ENCODE assay signal across 15 cellular contexts in genomic region chr5:84260939-84261338, GRCh38.
"Had no signal": no experiment of that assay in that cellular context is flagged by ENCODE, and none has a peak within 500 bp of the region (broad histone marks: within the 10 kb centered on the region; RNA-seq: fewer than 3 reads in every experiment).

No MANE protein-coding gene starts in this region.

- ATAC-seq: psoas muscle; right lobe of liver; stimulated activated memory B cell treated with anti-CD40 and anti-IgM and Interleukin-4, amounts not matched to agents 10 μg/mL and 1 μg/mL and 100 μg/mL, for 72 hours had no signal

- DNase-seq: activated CD4-positive, alpha-beta T cell treated with anti-CD3 and anti-CD28 coated beads, Interleukin-2, amount 10 ng/mL, durations not matched to agents 7 days and 5 days; activated CD4-positive, CD25-positive, alpha-beta regulatory T cell; activated CD8-positive, alpha-beta memory T cell treated with anti-CD3 and anti-CD28 coated beads for 24 hours; amniotic stem cell; cerebellar nuclear complex; dermis blood vessel endothelial cell; endodermal cell; nephron progenitor cell; psoas muscle; right lobe of liver; spleen; stimulated activated CD4-positive, alpha-beta T cell treated with anti-CD3 and anti-CD28 coated beads, Interleukin-1b, Interleukin-23, amount 100 ng/mL, for 48 hours; transverse colon had no signal

- H3K4me3 ChIP-seq: hepatocyte, psoas muscle, right lobe of liver, spleen, transverse colon had no signal
